In the genomic region with DNA sequence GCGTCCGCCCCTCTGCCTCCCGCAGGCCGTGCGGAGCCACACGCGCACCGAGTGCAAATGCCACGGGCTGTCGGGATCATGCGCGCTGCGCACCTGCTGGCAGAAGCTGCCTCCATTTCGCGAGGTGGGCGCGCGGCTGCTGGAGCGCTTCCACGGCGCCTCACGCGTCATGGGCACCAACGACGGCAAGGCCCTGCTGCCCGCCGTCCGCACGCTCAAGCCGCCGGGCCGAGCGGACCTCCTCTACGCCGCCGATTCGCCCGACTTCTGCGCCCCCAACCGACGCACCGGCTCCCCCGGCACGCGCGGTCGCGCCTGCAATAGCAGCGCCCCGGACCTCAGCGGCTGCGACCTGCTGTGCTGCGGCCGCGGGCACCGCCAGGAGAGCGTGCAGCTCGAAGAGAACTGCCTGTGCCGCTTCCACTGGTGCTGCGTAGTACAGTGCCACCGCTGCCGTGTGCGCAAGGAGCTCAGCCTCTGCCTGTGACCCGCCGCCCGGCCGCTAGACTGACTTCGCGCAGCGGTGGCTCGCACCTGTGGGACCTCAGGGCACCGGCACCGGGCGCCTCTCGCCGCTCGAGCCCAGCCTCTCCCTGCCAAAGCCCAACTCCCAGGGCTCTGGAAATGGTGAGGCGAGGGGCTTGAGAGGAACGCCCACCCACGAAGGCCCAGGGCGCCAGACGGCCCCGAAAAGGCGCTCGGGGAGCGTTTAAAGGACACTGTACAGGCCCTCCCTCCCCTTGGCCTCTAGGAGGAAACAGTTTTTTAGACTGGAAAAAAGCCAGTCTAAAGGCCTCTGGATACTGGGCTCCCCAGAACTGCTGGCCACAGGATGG, we compare ENCODE assay signal across 13 cellular contexts. TPM values are rescaled to one million over a fixed set of nuclear protein-coding genes. Genes with fewer than 3 reads are reported as not detected.
A peak's percentile ranks its signal among the peaks of the same experiment; 100 is the strongest.
DNase-seq lines count a peak whose midpoint lies in the region; ATAC-seq and TF ChIP-seq lines count a peak whose summit lies in the region.
"Had no signal": no experiment of that assay in that cellular context is flagged by ENCODE, and none has a peak within 500 bp of the region (broad histone marks: within the 10 kb centered on the region; RNA-seq: fewer than 3 reads in every experiment).

No MANE protein-coding gene starts in this region.

- peaks cover 55% of the 10 kb centered on the region for H3K27me3 Mint-ChIP-seq in activated CD8-positive, alpha-beta T cell treated with anti-CD3 and anti-CD28 coated beads for 36 hours
- peaks cover 62% of the 10 kb centered on the region for H3K27me3 Mint-ChIP-seq in activated CD8-positive, alpha-beta T cell treated with anti-CD3 and anti-CD28 coated beads, Interleukin-2, amount 10 ng/mL, durations not matched to agents 7 days and 5 days (ENCODE audit: low read depth)
- peaks cover 100% of the 10 kb centered on the region for H3K27me3 Mint-ChIP-seq in WTC11 (ENCODE audit: low read depth)
- H3K27me3 Mint-ChIP-seq in stimulated activated naive B cell treated with anti-CD40 and anti-IgM and Interleukin-4, amounts not matched to agents 10 μg/mL and 1 μg/mL and 100 μg/mL, for 72 hours = peaks cover 30 to 48% of the 10 kb centered on the region in 2 donors
- H3K27me3 Mint-ChIP-seq in activated CD8-positive, alpha-beta memory T cell treated with anti-CD3 and anti-CD28 coated beads, Interleukin-2, amount 10 ng/mL, durations not matched to agents 7 days and 5 days = peaks cover 84% of the 10 kb centered on the region

- intact Hi-C loops in activated CD8-positive, alpha-beta T cell treated with anti-CD3 and anti-CD28 coated beads for 36 hours (cut with micrococcal nuclease) = no loop called here

- peak; percentile 32 for ATAC-seq in activated CD8-positive, alpha-beta T cell treated with anti-CD3 and anti-CD28 coated beads for 36 hours
- no peak for ATAC-seq in activated CD8-positive, alpha-beta T cell treated with anti-CD3 and anti-CD28 coated beads, Interleukin-2, amount 10 ng/mL, durations not matched to agents 7 days and 5 days
- ATAC-seq in WTC11 (peak; percentile 23), GM19351 (IDR thresholded peaks at IDR 0.05; ENCODE audit: unreplicated experiment) (no peak)
- peak; percentile 39 to 59 for ATAC-seq in stimulated activated naive B cell treated with anti-CD40 and anti-IgM and Interleukin-4, amounts not matched to agents 10 μg/mL and 1 μg/mL and 100 μg/mL, for 72 hours (replicated peaks)
- ATAC-seq in activated CD8-positive, alpha-beta memory T cell treated with anti-CD3 and anti-CD28 coated beads, Interleukin-2, amount 10 ng/mL, durations not matched to agents 7 days and 5 days = no peak
- ATAC-seq: left lung had no signal

- H3K9me3 ChIP-seq in iPS-18c (ENCODE audit: control insufficient read depth, insufficient read depth, low read length) = no peaks in the 10 kb centered on the region
- H3K9me3 ChIP-seq: left lung, SJCRH30, upper lobe of left lung had no signal

- TF ChIP-seq CTCF in activated CD8-positive, alpha-beta T cell treated with anti-CD3 and anti-CD28 coated beads for 36 hours (IDR thresholded peaks at IDR 0.05) = no peak
- no peak for TF ChIP-seq CTCF in WTC11 (IDR thresholded peaks at IDR 0.05)

- peak; percentile 18 for DNase-seq in activated CD8-positive, alpha-beta T cell treated with anti-CD3 and anti-CD28 coated beads for 36 hours
- DNase-seq in activated CD8-positive, alpha-beta T cell treated with anti-CD3 and anti-CD28 coated beads, Interleukin-2, amount 10 ng/mL, durations not matched to agents 7 days and 5 days = no peak
- peak; percentile 41 for DNase-seq in WTC11 (ENCODE audit: low spot score)
- no peak for DNase-seq in stimulated activated naive B cell treated with anti-CD40 and anti-IgM and Interleukin-4, amounts not matched to agents 10 μg/mL and 1 μg/mL and 100 μg/mL, for 72 hours
- DNase-seq in NCI-H526 (lab: John Stamatoyannopoulos, UW) = no peak
- DNase-seq in activated CD8-positive, alpha-beta memory T cell treated with anti-CD3 and anti-CD28 coated beads, Interleukin-2, amount 10 ng/mL, durations not matched to agents 7 days and 5 days = no peak
- DNase-seq: left lung, NCI-H2029 treated with DMSO at 0.1 percent for 48 hours, SJCRH30 had no signal

- H3K4me3 Mint-ChIP-seq in activated CD8-positive, alpha-beta T cell treated with anti-CD3 and anti-CD28 coated beads for 36 hours = peak overlapping the region; percentile 33
- no peak overlapping the region for H3K4me3 Mint-ChIP-seq in activated CD8-positive, alpha-beta T cell treated with anti-CD3 and anti-CD28 coated beads, Interleukin-2, amount 10 ng/mL, durations not matched to agents 7 days and 5 days
- H3K4me3 Mint-ChIP-seq in WTC11 = peak overlapping the region; percentile 38
- peak overlapping the region; percentile 71 to 83 for H3K4me3 Mint-ChIP-seq in stimulated activated naive B cell treated with anti-CD40 and anti-IgM and Interleukin-4, amounts not matched to agents 10 μg/mL and 1 μg/mL and 100 μg/mL, for 72 hours
- H3K4me3 Mint-ChIP-seq in activated CD8-positive, alpha-beta memory T cell treated with anti-CD3 and anti-CD28 coated beads, Interleukin-2, amount 10 ng/mL, durations not matched to agents 7 days and 5 days = no peak overlapping the region

- CTCF ChIA-PET in activated CD8-positive, alpha-beta T cell treated with anti-CD3 and anti-CD28 coated beads for 36 hours (lab: Charles Lee) = interaction anchor here (1.1 to 23.0 kb wide), 7 partner anchors 9 to 108 kb away, joined by 3 to 1101 read pairs (median 52); no protein-coding TSS in a partner anchor
- CTCF ChIA-PET in activated CD8-positive, alpha-beta T cell treated with anti-CD3 and anti-CD28 coated beads, Interleukin-2, amount 10 ng/mL, durations not matched to agents 7 days and 5 days (lab: Charles Lee) = interaction anchor here (0.6 to 22.4 kb wide), 8 partner anchors 13 to 121 kb away, joined by 3 to 930 read pairs (median 41); no protein-coding TSS in a partner anchor
- CTCF ChIA-PET in WTC11 (lab: Charles Lee) = interaction anchor here (0.5 to 17.9 kb wide), 9 partner anchors 13 to 384 kb away, joined by 3 to 422 read pairs (median 4); a partner anchor contains a TSS
- CTCF ChIA-PET in activated CD8-positive, alpha-beta memory T cell treated with anti-CD3 and anti-CD28 coated beads, Interleukin-2, amount 10 ng/mL, durations not matched to agents 7 days and 5 days (lab: Charles Lee) = interaction anchor here (1.3 to 22.1 kb wide), 5 partner anchors 13 to 108 kb away, joined by 3 to 735 read pairs (median 31); no protein-coding TSS in a partner anchor

- H3K27ac Mint-ChIP-seq in activated CD8-positive, alpha-beta T cell treated with anti-CD3 and anti-CD28 coated beads for 36 hours = no peak overlapping the region
- no peak overlapping the region for H3K27ac Mint-ChIP-seq in activated CD8-positive, alpha-beta T cell treated with anti-CD3 and anti-CD28 coated beads, Interleukin-2, amount 10 ng/mL, durations not matched to agents 7 days and 5 days
- no peak overlapping the region for H3K27ac Mint-ChIP-seq in WTC11
- no peak overlapping the region for H3K27ac Mint-ChIP-seq in stimulated activated naive B cell treated with anti-CD40 and anti-IgM and Interleukin-4, amounts not matched to agents 10 μg/mL and 1 μg/mL and 100 μg/mL, for 72 hours
- H3K27ac Mint-ChIP-seq in activated CD8-positive, alpha-beta memory T cell treated with anti-CD3 and anti-CD28 coated beads, Interleukin-2, amount 10 ng/mL, durations not matched to agents 7 days and 5 days = no peak overlapping the region

- no peaks in the 10 kb centered on the region for H3K9me3 Mint-ChIP-seq in activated CD8-positive, alpha-beta T cell treated with anti-CD3 and anti-CD28 coated beads for 36 hours
- H3K9me3 Mint-ChIP-seq in activated CD8-positive, alpha-beta T cell treated with anti-CD3 and anti-CD28 coated beads, Interleukin-2, amount 10 ng/mL, durations not matched to agents 7 days and 5 days (ENCODE audit: insufficient read depth) = no peaks in the 10 kb centered on the region
- H3K9me3 Mint-ChIP-seq in WTC11 = no peaks in the 10 kb centered on the region
- no peaks in the 10 kb centered on the region for H3K9me3 Mint-ChIP-seq in stimulated activated naive B cell treated with anti-CD40 and anti-IgM and Interleukin-4, amounts not matched to agents 10 μg/mL and 1 μg/mL and 100 μg/mL, for 72 hours
- H3K9me3 Mint-ChIP-seq in activated CD8-positive, alpha-beta memory T cell treated with anti-CD3 and anti-CD28 coated beads, Interleukin-2, amount 10 ng/mL, durations not matched to agents 7 days and 5 days (ENCODE audit: low read depth) = no peaks in the 10 kb centered on the region

- POLR2A ChIA-PET in activated CD8-positive, alpha-beta T cell treated with anti-CD3 and anti-CD28 coated beads for 36 hours (lab: Charles Lee) = interaction anchor here (1.7 to 16.8 kb wide), 2 partner anchors 11 to 22 kb away, joined by 5 to 284 read pairs; no protein-coding TSS in a partner anchor
- POLR2A ChIA-PET in activated CD8-positive, alpha-beta T cell treated with anti-CD3 and anti-CD28 coated beads, Interleukin-2, amount 10 ng/mL, durations not matched to agents 7 days and 5 days (lab: Charles Lee) = interaction anchor here (1.1 kb wide), 1 partner anchor 24 kb away, joined by 3 read pairs; no protein-coding TSS in a partner anchor
- POLR2A ChIA-PET in WTC11 (lab: Charles Lee) = no interaction called here

- no peaks in the 10 kb centered on the region for H3K36me3 Mint-ChIP-seq in activated CD8-positive, alpha-beta T cell treated with anti-CD3 and anti-CD28 coated beads for 36 hours (ENCODE audit: low read depth)
- no peaks in the 10 kb centered on the region for H3K36me3 Mint-ChIP-seq in activated CD8-positive, alpha-beta T cell treated with anti-CD3 and anti-CD28 coated beads, Interleukin-2, amount 10 ng/mL, durations not matched to agents 7 days and 5 days (ENCODE audit: low read depth)
- no peaks in the 10 kb centered on the region for H3K36me3 Mint-ChIP-seq in WTC11
- peaks cover 0 to 5% of the 10 kb centered on the region in 2 donors for H3K36me3 Mint-ChIP-seq in stimulated activated naive B cell treated with anti-CD40 and anti-IgM and Interleukin-4, amounts not matched to agents 10 μg/mL and 1 μg/mL and 100 μg/mL, for 72 hours
- H3K36me3 Mint-ChIP-seq in activated CD8-positive, alpha-beta memory T cell treated with anti-CD3 and anti-CD28 coated beads, Interleukin-2, amount 10 ng/mL, durations not matched to agents 7 days and 5 days = no peaks in the 10 kb centered on the region

- peak overlapping the region; percentile 20; the same call in 1 of the 2 replicates for H3K4me3 ChIP-seq in iPS-18c (ENCODE audit: insufficient read depth, low read depth, low read length)
- H3K4me3 ChIP-seq: left lung, SJCRH30, upper lobe of left lung had no signal

- H3K4me1 Mint-ChIP-seq in activated CD8-positive, alpha-beta T cell treated with anti-CD3 and anti-CD28 coated beads for 36 hours (ENCODE audit: low read depth) = peaks cover 36% of the 10 kb centered on the region
- H3K4me1 Mint-ChIP-seq in activated CD8-positive, alpha-beta T cell treated with anti-CD3 and anti-CD28 coated beads, Interleukin-2, amount 10 ng/mL, durations not matched to agents 7 days and 5 days (ENCODE audit: low read depth) = peaks cover 20% of the 10 kb centered on the region
- peaks cover 25% of the 10 kb centered on the region for H3K4me1 Mint-ChIP-seq in WTC11
- H3K4me1 Mint-ChIP-seq in stimulated activated naive B cell treated with anti-CD40 and anti-IgM and Interleukin-4, amounts not matched to agents 10 μg/mL and 1 μg/mL and 100 μg/mL, for 72 hours = peaks cover 32 to 52% of the 10 kb centered on the region in 2 donors
- H3K4me1 Mint-ChIP-seq in activated CD8-positive, alpha-beta memory T cell treated with anti-CD3 and anti-CD28 coated beads, Interleukin-2, amount 10 ng/mL, durations not matched to agents 7 days and 5 days = peaks cover 6% of the 10 kb centered on the region

RNA-seq across cellular contexts. Expression of a gene that starts 7.1 kb away (rescaled TPM):
- 10 to 100 TPM; 27.9 to 29.2 TPM for total RNA-seq in activated CD8-positive, alpha-beta T cell treated with anti-CD3 and anti-CD28 coated beads for 36 hours
- total RNA-seq in activated CD8-positive, alpha-beta T cell treated with anti-CD3 and anti-CD28 coated beads, Interleukin-2, amount 10 ng/mL, durations not matched to agents 7 days and 5 days = not detected
- not detected in 3 replicates for total RNA-seq in WTC11 (2021)
- under 1 TPM; 0.23 to 0.35 TPM for total RNA-seq in activated CD8-positive, alpha-beta memory T cell treated with anti-CD3 and anti-CD28 coated beads, Interleukin-2, amount 10 ng/mL, durations not matched to agents 7 days and 5 days
- total RNA-seq: osteocyte had no signal

RNA-seq across cellular contexts. Expression of a gene that starts 14.0 kb away (rescaled TPM):
- under 1 TPM; 0.25 to 0.34 TPM for total RNA-seq in activated CD8-positive, alpha-beta T cell treated with anti-CD3 and anti-CD28 coated beads for 36 hours
- not detected for total RNA-seq in activated CD8-positive, alpha-beta T cell treated with anti-CD3 and anti-CD28 coated beads, Interleukin-2, amount 10 ng/mL, durations not matched to agents 7 days and 5 days
- not detected in 3 replicates for total RNA-seq in WTC11 (2021)
- total RNA-seq in activated CD8-positive, alpha-beta memory T cell treated with anti-CD3 and anti-CD28 coated beads, Interleukin-2, amount 10 ng/mL, durations not matched to agents 7 days and 5 days = not detected
- total RNA-seq: left lung had no signal

RNA-seq across cellular contexts. Expression of a gene that starts 42.0 kb away (rescaled TPM):
- not detected for total RNA-seq in activated CD8-positive, alpha-beta T cell treated with anti-CD3 and anti-CD28 coated beads for 36 hours
- total RNA-seq in activated CD8-positive, alpha-beta T cell treated with anti-CD3 and anti-CD28 coated beads, Interleukin-2, amount 10 ng/mL, durations not matched to agents 7 days and 5 days = not detected
- not detected in 3 replicates for total RNA-seq in WTC11 (2021)
- total RNA-seq in activated CD8-positive, alpha-beta memory T cell treated with anti-CD3 and anti-CD28 coated beads, Interleukin-2, amount 10 ng/mL, durations not matched to agents 7 days and 5 days = not detected
- total RNA-seq: left lung, osteocyte, upper lobe of left lung had no signal

Comparison
In these comparisons a context has a peak if more than half of its experiments do, and no peak if none do; other contexts are left out.
1. ATAC-seq: peak in activated CD8-positive, alpha-beta T cell treated with anti-CD3 and anti-CD28 coated beads for 36 hours (single experiment), WTC11 (single experiment) and stimulated activated naive B cell treated with anti-CD40 and anti-IgM and Interleukin-4, amounts not matched to agents 10 μg/mL and 1 μg/mL and 100 μg/mL, for 72 hours (2 of 2); none in activated CD8-positive, alpha-beta T cell treated with anti-CD3 and anti-CD28 coated beads, Interleukin-2, amount 10 ng/mL, durations not matched to agents 7 days and 5 days (single experiment), GM19351 (single experiment) and activated CD8-positive, alpha-beta memory T cell treated with anti-CD3 and anti-CD28 coated beads, Interleukin-2, amount 10 ng/mL, durations not matched to agents 7 days and 5 days (single experiment).
2. DNase-seq: peak in activated CD8-positive, alpha-beta T cell treated with anti-CD3 and anti-CD28 coated beads for 36 hours (single experiment) and WTC11 (single experiment); none in activated CD8-positive, alpha-beta T cell treated with anti-CD3 and anti-CD28 coated beads, Interleukin-2, amount 10 ng/mL, durations not matched to agents 7 days and 5 days (single experiment), stimulated activated naive B cell treated with anti-CD40 and anti-IgM and Interleukin-4, amounts not matched to agents 10 μg/mL and 1 μg/mL and 100 μg/mL, for 72 hours (single experiment), NCI-H526 (0 of 2) and activated CD8-positive, alpha-beta memory T cell treated with anti-CD3 and anti-CD28 coated beads, Interleukin-2, amount 10 ng/mL, durations not matched to agents 7 days and 5 days (single experiment).
3. H3K4me3 Mint-ChIP-seq: peak in activated CD8-positive, alpha-beta T cell treated with anti-CD3 and anti-CD28 coated beads for 36 hours (single experiment), WTC11 (single experiment) and stimulated activated naive B cell treated with anti-CD40 and anti-IgM and Interleukin-4, amounts not matched to agents 10 μg/mL and 1 μg/mL and 100 μg/mL, for 72 hours (2 of 2); none in activated CD8-positive, alpha-beta T cell treated with anti-CD3 and anti-CD28 coated beads, Interleukin-2, amount 10 ng/mL, durations not matched to agents 7 days and 5 days (single experiment) and activated CD8-positive, alpha-beta memory T cell treated with anti-CD3 and anti-CD28 coated beads, Interleukin-2, amount 10 ng/mL, durations not matched to agents 7 days and 5 days (single experiment).
4. RNA of a gene that starts 7.1 kb away (total RNA-seq): 27.9 to 29.2 TPM in activated CD8-positive, alpha-beta T cell treated with anti-CD3 and anti-CD28 coated beads for 36 hours; 0.23 to 0.35 TPM in activated CD8-positive, alpha-beta memory T cell treated with anti-CD3 and anti-CD28 coated beads, Interleukin-2, amount 10 ng/mL, durations not matched to agents 7 days and 5 days, not detected in activated CD8-positive, alpha-beta T cell treated with anti-CD3 and anti-CD28 coated beads, Interleukin-2, amount 10 ng/mL, durations not matched to agents 7 days and 5 days and not detected in WTC11; every median in the first group is over 10 times any median in the second.